In the genomic region with DNA sequence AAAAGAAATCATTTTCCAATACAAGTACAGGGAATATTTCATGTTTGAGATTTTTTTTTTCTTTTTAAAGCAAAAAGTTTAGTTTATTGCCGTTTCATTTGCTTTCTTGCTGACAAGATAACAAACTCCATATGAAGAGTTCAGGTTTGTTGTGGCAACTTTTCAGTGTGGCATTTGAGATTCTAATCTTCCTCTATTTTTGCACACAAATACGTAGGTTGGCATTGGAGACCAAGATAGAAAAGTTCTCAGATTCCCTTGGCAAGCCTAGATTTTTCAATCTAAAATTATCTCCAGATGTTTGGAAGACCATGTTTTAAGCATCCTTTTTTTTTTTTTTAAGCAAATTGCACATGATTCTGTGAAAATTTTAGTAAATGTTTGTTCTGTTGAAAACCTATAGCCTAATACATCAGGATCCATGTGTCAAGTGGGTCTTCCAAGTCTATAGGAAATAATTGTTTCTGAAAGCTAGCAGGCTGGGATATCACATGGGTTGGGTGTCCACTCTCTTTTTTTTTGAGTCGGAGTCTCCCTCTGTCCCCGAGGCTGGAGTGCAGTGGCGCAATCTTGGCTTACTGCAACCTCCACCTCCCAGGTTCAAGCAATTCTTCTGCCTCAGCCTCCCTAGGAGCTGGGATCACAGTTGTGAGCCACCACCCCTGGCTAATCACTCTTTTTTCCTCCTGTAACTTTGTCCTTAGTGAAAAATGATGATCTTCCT, we compare ENCODE assay signal across 1 cellular context.
TF ChIP-seq lines count a peak whose summit lies in the region.

No MANE protein-coding gene starts in this region.

TF ChIP-seq in GM12878, 131 proteins besides CTCF, POLR2A, EP300 and RAD21:
- TF ChIP-seq PBX3 (IDR thresholded peaks at IDR 0.05; ENCODE audit: insufficient replicate concordance, low read depth, low read length) (no peak), MYC (IDR thresholded peaks at IDR 0.05; ENCODE audit: insufficient read depth, insufficient read length, insufficient replicate concordance, low read length, severe bottlenecking) (no peak), EGR1 (IDR thresholded peaks at IDR 0.05; ENCODE audit: borderline replicate concordance in 1 of 2, low read depth in 2 of 2, low read length in 2 of 2) (no peak), CBX3 (IDR thresholded peaks at IDR 0.05; ENCODE audit: borderline replicate concordance, low read depth) (no peak), KAT2A (conservative IDR thresholded peaks at IDR 0.05; ENCODE audit: control insufficient read depth, low read depth, low read length) (no peak), BHLHE40 (IDR thresholded peaks at IDR 0.05; ENCODE audit: borderline replicate concordance in 1 of 2, low read depth in 2 of 2, low read length in 1 of 2) (no peak), TCF12 (IDR thresholded peaks at IDR 0.05; ENCODE audit: low read depth, low read length) (no peak), BCLAF1 (IDR thresholded peaks at IDR 0.05) (no peak), ZNF24 (IDR thresholded peaks at IDR 0.05) (no peak), FOS (IDR thresholded peaks at IDR 0.05; ENCODE audit: borderline replicate concordance, extremely low read depth, insufficient read length) (no peak), ESRRA (IDR thresholded peaks at IDR 0.05; ENCODE audit: low read length) (no peak), TARDBP (IDR thresholded peaks at IDR 0.05; ENCODE audit: borderline replicate concordance) (no peak), FOXM1 (IDR thresholded peaks at IDR 0.05; ENCODE audit: low read depth, low read length) (no peak), SIX5 (IDR thresholded peaks at IDR 0.05; ENCODE audit: low read depth, low read length, severe bottlenecking) (no peak)
- TF ChIP-seq, protein P1, sequence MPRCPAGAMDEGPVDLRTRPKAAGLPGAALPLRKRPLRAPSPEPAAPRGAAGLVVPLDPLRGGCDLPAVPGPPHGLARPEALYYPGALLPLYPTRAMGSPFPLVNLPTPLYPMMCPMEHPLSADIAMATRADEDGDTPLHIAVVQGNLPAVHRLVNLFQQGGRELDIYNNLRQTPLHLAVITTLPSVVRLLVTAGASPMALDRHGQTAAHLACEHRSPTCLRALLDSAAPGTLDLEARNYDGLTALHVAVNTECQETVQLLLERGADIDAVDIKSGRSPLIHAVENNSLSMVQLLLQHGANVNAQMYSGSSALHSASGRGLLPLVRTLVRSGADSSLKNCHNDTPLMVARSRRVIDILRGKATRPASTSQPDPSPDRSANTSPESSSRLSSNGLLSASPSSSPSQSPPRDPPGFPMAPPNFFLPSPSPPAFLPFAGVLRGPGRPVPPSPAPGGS (IDR thresholded peaks at IDR 0.05; ENCODE audit: borderline replicate concordance, insufficient read depth, low read depth, low read length, poor library complexity, severe bottlenecking): no peak
